Comparison of ENCODE assay signal across 1 cellular context in the genomic region with DNA sequence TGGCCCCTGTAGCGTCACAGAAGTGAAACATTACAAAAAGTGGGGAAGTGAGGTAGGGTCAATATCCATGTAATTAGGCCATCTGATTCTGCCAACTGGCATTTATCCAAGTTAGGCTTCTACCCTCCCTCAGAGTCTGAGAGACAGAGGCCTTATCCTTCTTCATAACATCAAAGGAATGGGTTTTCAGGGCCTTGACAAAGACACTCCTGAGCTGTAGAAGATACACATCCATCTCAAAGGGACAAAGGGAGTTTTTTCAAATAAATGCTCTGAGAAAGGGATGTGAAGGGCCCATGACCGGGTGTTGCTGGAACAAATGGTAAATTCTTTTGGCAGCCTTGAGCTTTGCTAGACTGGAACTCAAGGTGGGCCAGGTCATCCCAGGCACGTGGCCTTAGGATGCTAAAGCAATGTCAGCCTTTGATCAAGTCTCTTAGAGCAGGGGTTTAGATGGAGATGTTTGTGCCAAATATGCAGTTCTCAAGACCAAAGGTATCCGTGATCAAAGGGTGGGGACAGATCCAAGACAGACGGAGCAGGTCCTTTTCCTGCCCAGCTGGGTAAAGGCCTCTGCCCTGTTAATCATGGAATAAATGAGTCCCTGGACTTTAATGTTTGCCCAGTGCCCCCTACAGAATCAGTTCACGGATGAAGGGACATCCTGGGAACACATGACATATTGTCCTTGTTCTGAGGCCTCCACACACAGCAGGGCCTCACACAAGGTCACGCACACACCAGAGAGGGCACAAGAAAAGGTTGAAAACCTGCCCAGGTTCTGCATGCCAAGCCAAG.
TF ChIP-seq lines count a peak whose summit lies in the region.

No MANE protein-coding gene starts in this region.

TF ChIP-seq in HepG2, 621 proteins besides CTCF, POLR2A, EP300 and RAD21 (continued from another document and continues in another):
- TF ChIP-seq PLRG1 (conservative IDR thresholded peaks at IDR 0.05) (no peak), NPAS2 (CRISPR knock-in tag; IDR thresholded peaks at IDR 0.05; ENCODE audit: borderline replicate concordance) (no peak), ZNF878 (CRISPR knock-in tag; IDR thresholded peaks at IDR 0.05) (peak; percentile 51), SPEN (CRISPR knock-in tag; IDR thresholded peaks at IDR 0.05; ENCODE audit: low read depth) (peak; percentile 68), AGO1 (IDR thresholded peaks at IDR 0.05; ENCODE audit: low read depth, low read length, poor library complexity, severe bottlenecking) (no peak), BCL6 (CRISPR knock-in tag; IDR thresholded peaks at IDR 0.05) (peak; percentile 62; the same call in 1 of the 2 replicates), PAWR (CRISPR knock-in tag; IDR thresholded peaks at IDR 0.05; ENCODE audit: borderline replicate concordance) (no peak), ZNF335 (CRISPR knock-in tag; IDR thresholded peaks at IDR 0.05) (peak; percentile 52), FOXA1 (IDR thresholded peaks at IDR 0.05) (no peak), FOXA1 (CRISPR knock-in tag; IDR thresholded peaks at IDR 0.05) (peak; percentile 72), SUZ12 (IDR thresholded peaks at IDR 0.05; ENCODE audit: low read depth, low read length) (no peak), ZNF326 (CRISPR knock-in tag; IDR thresholded peaks at IDR 0.05; ENCODE audit: borderline replicate concordance) (no peak), CCDC6 (CRISPR knock-in tag; IDR thresholded peaks at IDR 0.05) (0 out of 2 replicates have a peak, but pooled peaks have one; percentile 58), ZNF431 (CRISPR knock-in tag; IDR thresholded peaks at IDR 0.05; ENCODE audit: borderline replicate concordance, low read depth) (0 out of 2 replicates have a peak, but pooled peaks have one; percentile 45), ZNF547 (CRISPR knock-in tag; IDR thresholded peaks at IDR 0.05) (no peak), ZSCAN25 (CRISPR knock-in tag; IDR thresholded peaks at IDR 0.05) (peak; percentile 40), KDM1A (CRISPR knock-in tag; IDR thresholded peaks at IDR 0.05) (peak; percentile 72), LCORL (IDR thresholded peaks at IDR 0.05) (no peak), LCORL (CRISPR knock-in tag; IDR thresholded peaks at IDR 0.05) (peak; percentile 37; the same call in 1 of the 2 replicates), GATAD1 (CRISPR knock-in tag; IDR thresholded peaks at IDR 0.05) (0 out of 2 replicates have a peak, but pooled peaks have one; percentile 20), ZNF264 (CRISPR knock-in tag; IDR thresholded peaks at IDR 0.05) (peak; percentile 92), PRMT3 (CRISPR knock-in tag; IDR thresholded peaks at IDR 0.05; ENCODE audit: borderline replicate concordance, low read depth) (0 out of 2 replicates have a peak, but pooled peaks have one; percentile 46), MXD4 (CRISPR knock-in tag; IDR thresholded peaks at IDR 0.05) (peak; percentile 63; the same call in 1 of the 2 replicates), EHMT2 (IDR thresholded peaks at IDR 0.05; ENCODE audit: borderline replicate concordance, low read depth, low read length) (peak; percentile 37; the same call in 1 of the 2 replicates), TCF7 (IDR thresholded peaks at IDR 0.05; ENCODE audit: low read depth) (peak; percentile 95), ONECUT2 (CRISPR knock-in tag; IDR thresholded peaks at IDR 0.05) (0 out of 2 replicates have a peak, but pooled peaks have one; percentile 18), ZNF329 (CRISPR knock-in tag; IDR thresholded peaks at IDR 0.05; ENCODE audit: low read depth) (no peak), NR2F6 (IDR thresholded peaks at IDR 0.05) (peak; percentile 92), NR2F6 (CRISPR knock-in tag; IDR thresholded peaks at IDR 0.05) (peak; percentile 94), PPARG (CRISPR knock-in tag; conservative IDR thresholded peaks at IDR 0.05) (peak; percentile 82), FOXJ3 (CRISPR knock-in tag; IDR thresholded peaks at IDR 0.05; ENCODE audit: borderline replicate concordance) (peak; percentile 70; the same call in 1 of the 2 replicates), FOXM1 (CRISPR knock-in tag; IDR thresholded peaks at IDR 0.05) (no peak), RARA (CRISPR knock-in tag; IDR thresholded peaks at IDR 0.05) (peak; percentile 89), ELF3 (CRISPR knock-in tag; IDR thresholded peaks at IDR 0.05) (peak; percentile 63), DPF2 (CRISPR knock-in tag; IDR thresholded peaks at IDR 0.05; ENCODE audit: borderline replicate concordance, low read depth) (peak; percentile 92), TCF7L2 (IDR thresholded peaks at IDR 0.05; ENCODE audit: low read depth, low read length) (peak; percentile 91), NFIC (IDR thresholded peaks at IDR 0.05; ENCODE audit: low read length) (peak; percentile 95), HMG20A (CRISPR knock-in tag; IDR thresholded peaks at IDR 0.05; ENCODE audit: borderline replicate concordance) (peak; percentile 80), FOXO1 (CRISPR knock-in tag; IDR thresholded peaks at IDR 0.05) (peak; percentile 89; the same call in 1 of the 2 replicates), SOX6 (IDR thresholded peaks at IDR 0.05) (no peak), SOX6 (CRISPR knock-in tag; IDR thresholded peaks at IDR 0.05) (peak; percentile 91), HCFC1 (IDR thresholded peaks at IDR 0.05; ENCODE audit: low read depth, low read length) (no peak), ZNF660 (CRISPR knock-in tag; IDR thresholded peaks at IDR 0.05; ENCODE audit: borderline replicate concordance, low read depth) (no peak), GATA4 (IDR thresholded peaks at IDR 0.05; ENCODE audit: borderline replicate concordance, low read depth) (0 out of 2 replicates have a peak, but pooled peaks have one; percentile 79), GTF2F1 (IDR thresholded peaks at IDR 0.05; ENCODE audit: low read length) (no peak), SNAI1 (CRISPR knock-in tag; IDR thresholded peaks at IDR 0.05; ENCODE audit: borderline replicate concordance) (no peak), KLF16 (CRISPR knock-in tag; IDR thresholded peaks at IDR 0.05) (0 out of 4 replicates have a peak, but pooled peaks of 1 of the 2 experiments have one; percentile 56), ZNF672 (CRISPR knock-in tag; IDR thresholded peaks at IDR 0.05) (no peak), ZNF674 (CRISPR knock-in tag; IDR thresholded peaks at IDR 0.05; ENCODE audit: low read depth) (no peak), MXI1 (IDR thresholded peaks at IDR 0.05; ENCODE audit: borderline replicate concordance, low read depth, low read length) (no peak; the same call in 2 of the 3 replicates)
- TF ChIP-seq, protein P1, sequence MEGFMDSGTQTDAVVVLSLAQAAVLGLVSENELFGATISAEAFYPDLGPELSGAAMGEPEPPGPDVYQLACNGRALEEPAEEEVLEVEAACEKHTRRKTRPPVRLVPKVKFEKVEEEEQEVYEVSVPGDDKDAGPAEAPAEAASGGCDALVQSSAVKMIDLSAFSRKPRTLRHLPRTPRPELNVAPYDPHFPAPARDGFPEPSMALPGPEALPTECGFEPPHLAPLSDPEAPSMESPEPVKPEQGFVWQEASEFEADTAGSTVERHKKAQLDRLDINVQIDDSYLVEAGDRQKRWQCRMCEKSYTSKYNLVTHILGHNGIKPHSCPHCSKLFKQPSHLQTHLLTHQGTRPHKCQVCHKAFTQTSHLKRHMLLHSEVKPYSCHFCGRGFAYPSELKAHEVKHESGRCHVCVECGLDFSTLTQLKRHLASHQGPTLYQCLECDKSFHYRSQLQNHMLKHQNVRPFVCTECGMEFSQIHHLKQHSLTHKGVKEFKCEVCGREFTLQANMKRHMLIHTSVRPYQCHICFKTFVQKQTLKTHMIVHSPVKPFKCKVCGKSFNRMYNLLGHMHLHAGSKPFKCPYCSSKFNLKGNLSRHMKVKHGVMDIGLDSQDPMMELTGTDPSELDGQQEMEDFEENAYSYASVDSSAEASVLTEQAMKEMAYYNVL (CRISPR knock-in tag; IDR thresholded peaks at IDR 0.05; ENCODE audit: borderline replicate concordance), result peak; percentile 78; the same call in 1 of the 2 replicates
- TF ChIP-seq, protein P2, sequence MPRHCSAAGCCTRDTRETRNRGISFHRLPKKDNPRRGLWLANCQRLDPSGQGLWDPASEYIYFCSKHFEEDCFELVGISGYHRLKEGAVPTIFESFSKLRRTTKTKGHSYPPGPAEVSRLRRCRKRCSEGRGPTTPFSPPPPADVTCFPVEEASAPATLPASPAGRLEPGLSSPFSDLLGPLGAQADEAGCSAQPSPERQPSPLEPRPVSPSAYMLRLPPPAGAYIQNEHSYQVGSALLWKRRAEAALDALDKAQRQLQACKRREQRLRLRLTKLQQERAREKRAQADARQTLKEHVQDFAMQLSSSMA (CRISPR knock-in tag; IDR thresholded peaks at IDR 0.05), result no peak
- TF ChIP-seq, protein P3, sequence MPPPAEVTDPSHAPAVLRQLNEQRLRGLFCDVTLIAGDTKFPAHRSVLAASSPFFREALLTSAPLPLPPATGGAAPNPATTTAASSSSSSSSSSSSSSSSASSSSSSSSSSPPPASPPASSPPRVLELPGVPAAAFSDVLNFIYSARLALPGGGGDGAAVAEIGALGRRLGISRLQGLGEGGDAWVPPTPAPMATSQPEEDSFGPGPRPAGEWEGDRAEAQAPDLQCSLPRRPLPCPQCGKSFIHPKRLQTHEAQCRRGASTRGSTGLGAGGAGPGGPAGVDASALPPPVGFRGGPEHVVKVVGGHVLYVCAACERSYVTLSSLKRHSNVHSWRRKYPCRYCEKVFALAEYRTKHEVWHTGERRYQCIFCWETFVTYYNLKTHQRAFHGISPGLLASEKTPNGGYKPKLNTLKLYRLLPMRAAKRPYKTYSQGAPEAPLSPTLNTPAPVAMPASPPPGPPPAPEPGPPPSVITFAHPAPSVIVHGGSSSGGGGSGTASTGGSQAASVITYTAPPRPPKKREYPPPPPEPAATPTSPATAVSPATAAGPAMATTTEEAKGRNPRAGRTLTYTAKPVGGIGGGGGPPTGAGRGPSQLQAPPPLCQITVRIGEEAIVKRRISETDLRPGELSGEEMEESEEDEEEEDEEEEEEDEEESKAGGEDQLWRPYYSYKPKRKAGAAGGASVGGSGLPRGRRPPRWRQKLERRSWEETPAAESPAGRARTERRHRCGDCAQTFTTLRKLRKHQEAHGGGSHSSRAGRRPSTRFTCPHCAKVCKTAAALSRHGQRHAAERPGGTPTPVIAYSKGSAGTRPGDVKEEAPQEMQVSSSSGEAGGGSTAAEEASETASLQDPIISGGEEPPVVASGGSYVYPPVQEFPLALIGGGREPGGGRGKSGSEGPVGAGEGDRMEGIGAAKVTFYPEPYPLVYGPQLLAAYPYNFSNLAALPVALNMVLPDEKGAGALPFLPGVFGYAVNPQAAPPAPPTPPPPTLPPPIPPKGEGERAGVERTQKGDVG (CRISPR knock-in tag; IDR thresholded peaks at IDR 0.05; ENCODE audit: borderline replicate concordance), result peak; percentile 71
- TF ChIP-seq, protein P4, sequence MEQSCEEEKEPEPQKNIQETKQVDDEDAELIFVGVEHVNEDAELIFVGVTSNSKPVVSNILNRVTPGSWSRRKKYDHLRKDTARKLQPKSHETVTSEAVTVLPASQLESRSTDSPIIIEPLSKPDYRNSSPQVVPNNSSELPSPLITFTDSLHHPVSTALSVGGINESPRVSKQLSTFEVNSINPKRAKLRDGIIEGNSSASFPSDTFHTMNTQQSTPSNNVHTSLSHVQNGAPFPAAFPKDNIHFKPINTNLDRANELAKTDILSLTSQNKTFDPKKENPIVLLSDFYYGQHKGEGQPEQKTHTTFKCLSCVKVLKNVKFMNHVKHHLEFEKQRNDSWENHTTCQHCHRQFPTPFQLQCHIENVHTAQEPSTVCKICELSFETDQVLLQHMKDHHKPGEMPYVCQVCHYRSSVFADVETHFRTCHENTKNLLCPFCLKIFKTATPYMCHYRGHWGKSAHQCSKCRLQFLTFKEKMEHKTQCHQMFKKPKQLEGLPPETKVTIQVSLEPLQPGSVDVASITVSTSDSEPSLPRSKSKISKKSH (CRISPR knock-in tag; IDR thresholded peaks at IDR 0.05; ENCODE audit: borderline replicate concordance), result no peak
- TF ChIP-seq, protein P5, sequence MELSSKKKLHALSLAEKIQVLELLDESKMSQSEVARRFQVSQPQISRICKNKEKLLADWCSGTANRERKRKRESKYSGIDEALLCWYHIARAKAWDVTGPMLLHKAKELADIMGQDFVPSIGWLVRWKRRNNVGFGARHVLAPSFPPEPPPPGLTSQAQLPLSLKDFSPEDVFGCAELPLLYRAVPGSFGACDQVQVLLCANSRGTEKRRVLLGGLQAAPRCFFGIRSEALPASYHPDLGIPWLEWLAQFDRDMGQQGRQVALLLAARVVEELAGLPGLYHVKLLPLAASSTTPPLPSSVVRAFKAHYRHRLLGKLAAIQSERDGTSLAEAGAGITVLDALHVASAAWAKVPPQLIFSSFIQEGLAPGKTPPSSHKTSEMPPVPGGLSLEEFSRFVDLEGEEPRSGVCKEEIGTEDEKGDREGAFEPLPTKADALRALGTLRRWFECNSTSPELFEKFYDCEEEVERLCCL (CRISPR knock-in tag; IDR thresholded peaks at IDR 0.05; ENCODE audit: borderline replicate concordance), result no peak
- TF ChIP-seq, protein P6, sequence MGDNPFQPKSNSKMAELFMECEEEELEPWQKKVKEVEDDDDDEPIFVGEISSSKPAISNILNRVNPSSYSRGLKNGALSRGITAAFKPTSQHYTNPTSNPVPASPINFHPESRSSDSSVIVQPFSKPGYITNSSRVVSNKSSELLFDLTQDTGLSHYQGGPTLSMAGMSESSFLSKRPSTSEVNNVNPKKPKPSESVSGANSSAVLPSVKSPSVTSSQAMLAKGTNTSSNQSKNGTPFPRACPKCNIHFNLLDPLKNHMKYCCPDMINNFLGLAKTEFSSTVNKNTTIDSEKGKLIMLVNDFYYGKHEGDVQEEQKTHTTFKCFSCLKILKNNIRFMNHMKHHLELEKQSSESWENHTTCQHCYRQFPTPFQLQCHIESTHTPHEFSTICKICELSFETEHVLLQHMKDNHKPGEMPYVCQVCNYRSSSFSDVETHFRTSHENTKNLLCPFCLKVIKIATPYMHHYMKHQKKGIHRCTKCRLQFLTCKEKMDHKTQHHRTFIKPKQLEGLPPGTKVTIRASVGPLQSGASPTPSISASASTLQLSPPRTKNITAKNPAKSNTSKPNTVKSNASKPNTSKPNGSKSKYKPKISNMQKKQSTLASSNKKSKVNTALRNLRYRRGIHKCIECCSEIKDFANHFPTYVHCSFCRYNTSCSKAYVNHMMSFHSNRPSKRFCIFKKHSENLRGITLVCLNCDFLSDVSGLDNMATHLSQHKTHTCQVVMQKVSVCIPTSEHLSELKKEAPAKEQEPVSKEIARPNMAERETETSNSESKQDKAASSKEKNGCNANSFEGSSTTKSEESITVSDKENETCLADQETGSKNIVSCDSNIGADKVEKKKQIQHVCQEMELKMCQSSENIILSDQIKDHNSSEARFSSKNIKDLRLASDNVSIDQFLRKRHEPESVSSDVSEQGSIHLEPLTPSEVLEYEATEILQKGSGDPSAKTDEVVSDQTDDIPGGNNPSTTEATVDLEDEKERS (CRISPR knock-in tag; IDR thresholded peaks at IDR 0.05), result no peak
- TF ChIP-seq, protein P7, sequence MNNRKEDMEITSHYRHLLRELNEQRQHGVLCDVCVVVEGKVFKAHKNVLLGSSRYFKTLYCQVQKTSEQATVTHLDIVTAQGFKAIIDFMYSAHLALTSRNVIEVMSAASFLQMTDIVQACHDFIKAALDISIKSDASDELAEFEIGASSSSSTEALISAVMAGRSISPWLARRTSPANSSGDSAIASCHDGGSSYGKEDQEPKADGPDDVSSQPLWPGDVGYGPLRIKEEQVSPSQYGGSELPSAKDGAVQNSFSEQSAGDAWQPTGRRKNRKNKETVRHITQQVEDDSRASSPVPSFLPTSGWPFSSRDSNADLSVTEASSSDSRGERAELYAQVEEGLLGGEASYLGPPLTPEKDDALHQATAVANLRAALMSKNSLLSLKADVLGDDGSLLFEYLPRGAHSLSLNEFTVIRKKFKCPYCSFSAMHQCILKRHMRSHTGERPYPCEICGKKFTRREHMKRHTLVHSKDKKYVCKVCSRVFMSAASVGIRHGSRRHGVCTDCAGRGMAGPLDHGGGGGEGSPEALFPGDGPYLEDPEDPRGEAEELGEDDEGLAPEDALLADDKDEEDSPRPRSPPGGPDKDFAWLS (CRISPR knock-in tag; IDR thresholded peaks at IDR 0.05; ENCODE audit: borderline replicate concordance), result no peak
